9 cellular contexts compared by ENCODE assay signal in the genomic region with DNA sequence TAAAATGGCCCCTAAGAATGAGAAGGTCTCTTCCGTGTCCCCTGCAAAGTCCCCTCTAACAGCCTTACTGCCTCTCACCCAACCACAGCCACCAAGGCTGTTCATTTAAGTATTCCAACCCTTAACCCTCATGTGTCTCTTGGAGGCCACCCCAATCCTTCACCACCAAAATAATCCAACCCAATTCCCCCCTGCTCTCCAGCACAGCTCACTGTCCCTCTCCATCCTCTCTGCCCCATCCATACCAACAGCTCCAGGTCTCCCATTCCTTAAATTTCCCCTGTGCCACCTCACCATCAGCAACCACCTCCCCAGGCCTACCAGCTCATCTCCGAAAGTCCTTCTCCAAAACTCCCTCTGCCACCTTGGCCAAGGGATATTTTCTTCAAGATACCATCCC. TPM values are rescaled to one million over a fixed set of nuclear protein-coding genes. Genes with fewer than 3 reads are reported as not detected.
DNase-seq lines count a peak whose midpoint lies in the region; ATAC-seq and TF ChIP-seq lines count a peak whose summit lies in the region.
"Had no signal": no experiment of that assay in that cellular context is flagged by ENCODE, and none has a peak within 500 bp of the region (broad histone marks: within the 10 kb centered on the region; RNA-seq: fewer than 3 reads in every experiment).

No MANE protein-coding gene starts in this region.

- intact Hi-C loops in Panc1 (cut with micrococcal nuclease; ENCODE audit: unreplicated experiment), result no loop called here

- in situ Hi-C loops in Panc1 (cut with HindIII; ENCODE audit: low pct_unique_long_range_greater_than_20kb, low sequenced_read_pairs), result no loop called here

- H3K4me3 Mint-ChIP-seq in endodermal cell, result peak overlapping the region; percentile 85

- no peaks in the 10 kb centered on the region for H3K9me3 Mint-ChIP-seq in endodermal cell

- POLR2A ChIA-PET in Panc1 (lab: Charles Lee), result interaction anchor here (0.5 kb wide), 1 partner anchor 27 kb away, joined by 4 read pairs; no protein-coding TSS in a partner anchor

- H3K4me1 ChIP-seq in Panc1 (ENCODE audit: control insufficient read depth, insufficient read depth, low read length) (peaks cover 24% of the 10 kb centered on the region), endodermal cell (ENCODE audit: control insufficient read depth, insufficient read depth, low read length) (no peaks in the 10 kb centered on the region)

- no peaks in the 10 kb centered on the region for H3K27me3 Mint-ChIP-seq in endodermal cell (ENCODE audit: insufficient read depth)

- ATAC-seq in Panc1 (no peak), GM18520 (IDR thresholded peaks at IDR 0.05; ENCODE audit: unreplicated experiment) (no peak)

- CTCF ChIA-PET in Panc1 (lab: Charles Lee), result no interaction called here

- DNase-seq in NCI-H82 (lab: John Stamatoyannopoulos, UW) (peak; percentile 39), NCI-H82 treated with DMSO at 0.1 percent for 48 hours (lab: John Stamatoyannopoulos, UW; ENCODE audit: unreplicated experiment) (no peak), Panc1 (ENCODE audit: low read depth, low spot score) (no peak), endodermal cell (no peak), skeletal muscle cell (ENCODE audit: low read depth) (no peak), SKM-1 (lab: John Stamatoyannopoulos, UW; ENCODE audit: unreplicated experiment) (no peak)
- DNase-seq in stimulated activated CD4-positive, alpha-beta T cell treated with anti-CD3 and anti-CD28 coated beads, Interleukin-15, amount 100 ng/mL, for 24 hours, result no peak

- H3K9me3 ChIP-seq in Panc1 (ENCODE audit: control insufficient read depth, insufficient read depth, low read depth, low read length) (no peaks in the 10 kb centered on the region), endodermal cell (ENCODE audit: control insufficient read depth, low read length) (no peaks in the 10 kb centered on the region)

- peak overlapping the region; percentile 78 for H3K27ac ChIP-seq in Panc1 (ENCODE audit: low read length)
- no peak overlapping the region for H3K27ac ChIP-seq in endodermal cell (ENCODE audit: low read depth, low read length)
- H3K27ac ChIP-seq: 22Rv1 had no signal

- H3K27ac Mint-ChIP-seq in endodermal cell, result no peak overlapping the region

- H3K36me3 Mint-ChIP-seq in endodermal cell (ENCODE audit: low read depth), result peaks cover 3% of the 10 kb centered on the region

- 90 to 93% methylated on average over 2 of the region's 2 CpGs for WGBS in endodermal cell (ENCODE audit: insufficient coverage in 1 of 2, insufficient read length in 1 of 2), 2 experiments

- H3K9ac ChIP-seq in endodermal cell (ENCODE audit: extremely low read depth, low read length, poor library complexity, severe bottlenecking), result no peak overlapping the region

- no peaks in the 10 kb centered on the region for H3K36me3 ChIP-seq in Panc1 (ENCODE audit: control insufficient read depth, insufficient read depth, low read length)
- no peaks in the 10 kb centered on the region for H3K36me3 ChIP-seq in endodermal cell (ENCODE audit: control insufficient read depth, insufficient read depth, low read length)

- H3K27me3 ChIP-seq in Panc1 (ENCODE audit: control insufficient read depth, insufficient read depth, low read length), result no peaks in the 10 kb centered on the region
- no peaks in the 10 kb centered on the region for H3K27me3 ChIP-seq in endodermal cell (ENCODE audit: control insufficient read depth, insufficient read depth, low read length, poor library complexity, severe bottlenecking)

- peaks cover 42% of the 10 kb centered on the region for H3K4me1 Mint-ChIP-seq in endodermal cell

- H3K4me3 ChIP-seq in Panc1 (ENCODE audit: low read depth in 2 of 2, low read length in 2 of 2) (peak overlapping the region; percentile 58 to 94), endodermal cell (ENCODE audit: low read length) (peak overlapping the region; percentile 87), skeletal muscle cell (ENCODE audit: low read depth, low read length) (peak overlapping the region; percentile 78)

- BruUV-seq in Panc1 (replicated peaks; lab: Mats Ljungman, UMichigan), result no TSS peak

- TF ChIP-seq CTCF in Panc1 (IDR thresholded peaks at IDR 0.05) (no peak), endodermal cell (conservative IDR thresholded peaks at IDR 0.05) (no peak)

RNA-seq across cellular contexts. Expression of a gene that starts 1.4 kb away (rescaled TPM):
- 62.8 TPM for total RNA-seq in Panc1 (2021; ENCODE audit: unreplicated experiment)
- polyA plus RNA-seq in Panc1 (2012; ENCODE audit: insufficient read length), result 45.6 TPM
- 10 to 100 TPM; 27.4 to 31.6 TPM for total RNA-seq in endodermal cell
- 35.7 TPM for polyA plus RNA-seq in endodermal cell (2013, experiment 1 of 2)
- 35.9 TPM for polyA plus RNA-seq in endodermal cell (2013, experiment 2 of 2)

RNA-seq across cellular contexts. Expression of a gene that starts 49.8 kb away (rescaled TPM):
- 6.6 TPM for total RNA-seq in Panc1 (2021; ENCODE audit: unreplicated experiment)
- 22.1 TPM for polyA plus RNA-seq in Panc1 (2012; ENCODE audit: insufficient read length)
- total RNA-seq in endodermal cell, result 10 to 100 TPM; 44.6 to 81.0 TPM
- polyA plus RNA-seq in endodermal cell (2013, experiment 1 of 2), result 26.6 TPM
- polyA plus RNA-seq in endodermal cell (2013, experiment 2 of 2), result 25.3 TPM
